Comparison of ENCODE assay signal across 8 cellular contexts in the genomic region with DNA sequence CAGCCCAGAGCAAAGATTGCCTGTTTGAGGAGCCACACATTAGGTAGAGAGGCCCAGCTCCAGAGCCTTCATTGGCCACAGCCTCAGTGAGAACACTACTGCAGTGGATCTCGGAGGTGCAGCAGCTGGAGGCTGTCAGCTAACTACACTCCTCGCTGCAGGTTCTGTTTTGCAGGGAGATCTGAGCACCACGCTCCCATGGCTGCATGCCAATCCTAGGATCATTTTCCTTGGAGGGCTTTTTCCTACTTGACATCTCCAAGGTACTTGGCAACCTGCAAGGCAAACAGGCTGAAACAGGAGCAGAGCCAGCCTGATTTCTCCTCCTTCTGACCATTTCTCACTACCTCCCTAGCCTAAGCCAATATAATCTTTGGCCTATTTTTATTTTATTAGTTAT.
DNase-seq lines count a peak whose midpoint lies in the region; TF ChIP-seq lines count a peak whose summit lies in the region.
"Not testable (repeated sequence)": the region's sequence is repeated elsewhere in the genome, so short reads cannot be mapped to it uniquely, and the experiment has no call there.

No MANE protein-coding gene starts in this region.

- H3K36me3 ChIP-seq in BE2C: not testable (repeated sequence)

- H3K4me3 ChIP-seq in BE2C (ENCODE audit: low read depth, low read length): not testable (repeated sequence)

- not testable (repeated sequence) for H3K27me3 ChIP-seq in BE2C

- H3K4me1 ChIP-seq in BE2C: peaks cover 20% of the 10 kb centered on the region

- H3K9me3 ChIP-seq in BE2C: not testable (repeated sequence)

- DNase-seq in BE2C (peak; percentile 63), DMS79 (lab: John Stamatoyannopoulos, UW) (peak; percentile 96), NCI-H1417 (lab: John Stamatoyannopoulos, UW) (peak; percentile 79 to 99 (median 95)), NCI-H2029 (lab: John Stamatoyannopoulos, UW) (peak; percentile 94), NCI-H2171 (lab: John Stamatoyannopoulos, UW) (peak; percentile 88), NCI-H510A (lab: John Stamatoyannopoulos, UW) (peak; percentile 81), NCI-H82 (lab: John Stamatoyannopoulos, UW) (peak; percentile 11), left kidney (ENCODE audit: low read depth, low spot score) (peak; percentile 69)

- TF ChIP-seq CTCF in BE2C (IDR thresholded peaks at IDR 0.05; ENCODE audit: low read depth, low read length): not testable (repeated sequence)

Comparison
In these comparisons a context has a peak if more than half of its experiments do, and no peak if none do; other contexts are left out.
1. DNase-seq: peak in every context shown above with its lines; median percentile 96 in DMS79; 95 in NCI-H1417; 94 in NCI-H2029; 88 in NCI-H2171; 81 in NCI-H510A; 69 in left kidney; 63 in BE2C; 11 in NCI-H82.